In genomic region chrX:52909313-52909969, GRCh38 we compare ENCODE assay signal across 14 cellular contexts. TPM values are rescaled to one million over a fixed set of nuclear protein-coding genes. Genes with fewer than 3 reads are reported as not detected.
DNase-seq lines count a peak whose midpoint lies in the region; ATAC-seq, FAIRE-seq and TF ChIP-seq lines count a peak whose summit lies in the region.
"Not testable (repeated sequence)": the region's sequence is repeated elsewhere in the genome, so short reads cannot be mapped to it uniquely, and the experiment has no call there.
"Had no signal": no experiment of that assay in that cellular context is flagged by ENCODE, and none has a peak within 500 bp of the region (broad histone marks: within the 10 kb centered on the region; RNA-seq: fewer than 3 reads in every experiment).

No MANE protein-coding gene starts in this region.

- not testable (repeated sequence) for H3K27me3 ChIP-seq in Panc1 (ENCODE audit: control insufficient read depth, insufficient read depth, low read length); bronchial epithelial cell (ENCODE audit: control insufficient read depth, insufficient read depth, low read length); HepG2 (ENCODE audit: control insufficient read depth in 1 of 2, insufficient read depth in 2 of 2, low read length in 2 of 2); upper lobe of right lung

- not testable (repeated sequence) for H2AFZ ChIP-seq in HepG2 (ENCODE audit: low read length)

- not testable (repeated sequence) for BruUV-seq in Panc1 (replicated peaks; lab: Mats Ljungman, UMichigan); HepG2 (replicated peaks; lab: Mats Ljungman, UMichigan)

- not testable (repeated sequence) for H3K4me1 ChIP-seq in Panc1 (ENCODE audit: control insufficient read depth, insufficient read depth, low read length); HepG2 (ENCODE audit: insufficient read depth, low read length); upper lobe of right lung

- H3K9ac ChIP-seq in HepG2 (ENCODE audit: insufficient read depth, low read depth, low read length), result not testable (repeated sequence)

- ATAC-seq in Panc1, result peak; percentile 56; the same call in 1 of the 2 replicates
- ATAC-seq in HepG2, result peak; percentile 64
- peak; percentile 78 for ATAC-seq in upper lobe of right lung

- TF ChIP-seq EP300 in HepG2 (IDR thresholded peaks at IDR 0.05; ENCODE audit: low read depth in 2 of 2, low read length in 2 of 2); HepG2 (CRISPR knock-in tag; IDR thresholded peaks at IDR 0.05; ENCODE audit: borderline replicate concordance): not testable (repeated sequence)

- not testable (repeated sequence) for H3K36me3 ChIP-seq in Panc1 (ENCODE audit: control insufficient read depth, insufficient read depth, low read length); bronchial epithelial cell (ENCODE audit: control insufficient read depth, insufficient read depth, low read length); HepG2 (replicated peaks in 1 of 2; ENCODE audit: control insufficient read depth in 1 of 2, insufficient read depth in 2 of 2, low read length in 2 of 2); upper lobe of right lung

- H3K4me2 ChIP-seq in HepG2 (ENCODE audit: low read depth, low read length), result not testable (repeated sequence)

- TF ChIP-seq CTCF in Panc1 (IDR thresholded peaks at IDR 0.05); bronchial epithelial cell (IDR thresholded peaks at IDR 0.05; ENCODE audit: insufficient read depth, low read length, severe bottlenecking); HepG2 (CRISPR knock-in tag; IDR thresholded peaks at IDR 0.05); upper lobe of right lung (IDR thresholded peaks at IDR 0.05): not testable (repeated sequence)

- TF ChIP-seq POLR2A in GM12891 (IDR thresholded peaks at IDR 0.05; ENCODE audit: low read depth, low read length); HepG2 (IDR thresholded peaks at IDR 0.05; ENCODE audit: insufficient read depth in 1 of 2, low read depth in 2 of 2, low read length in 2 of 2): not testable (repeated sequence)

- not testable (repeated sequence) for H4K20me1 ChIP-seq in HepG2 (ENCODE audit: insufficient read depth, low read length)

- WGBS in HepG2 (ENCODE audit: low lambda C conversion rate), result no CpG with 5 or more reads among the region's 12 CpGs

- POLR2A ChIA-PET in Panc1 (lab: Charles Lee); HepG2 (lab: Yijun Ruan, JAX): not testable (repeated sequence)

- TF ChIP-seq RAD21 in HepG2 (CRISPR knock-in tag; IDR thresholded peaks at IDR 0.05), result not testable (repeated sequence)

- H3K27ac ChIP-seq in Panc1 (ENCODE audit: low read length); HepG2 (ENCODE audit: extremely low read length, insufficient read depth, low read length); upper lobe of right lung: not testable (repeated sequence)

- intact Hi-C loops in Panc1 (cut with micrococcal nuclease; ENCODE audit: unreplicated experiment); HepG2 (cut with micrococcal nuclease; ENCODE audit: unreplicated experiment); upper lobe of right lung (cut with DNase I): not testable (repeated sequence)

- in situ Hi-C loops in Panc1 (cut with HindIII; ENCODE audit: low pct_unique_long_range_greater_than_20kb, low sequenced_read_pairs); HepG2 (cut with HindIII; ENCODE audit: extremely low pct_ligation_motif_present, low pct_unique_long_range_greater_than_20kb): not testable (repeated sequence)

- not testable (repeated sequence) for H3K4me3 ChIP-seq in Panc1 (ENCODE audit: low read depth in 2 of 2, low read length in 2 of 2); bronchial epithelial cell (ENCODE audit: low read depth, low read length); HepG2 (replicated peaks in 1 of 3; ENCODE audit: insufficient read depth in 1 of 3, low read depth in 2 of 3, low read length in 3 of 3); upper lobe of right lung

- H3K9me3 ChIP-seq in Panc1 (ENCODE audit: control insufficient read depth, insufficient read depth, low read depth, low read length); HepG2 (ENCODE audit: low read length); upper lobe of right lung: not testable (repeated sequence)

- peak; percentile 20 for FAIRE-seq in GM12891 (lab: Jason Lieb, UNC)
- peak; percentile 86 for FAIRE-seq in bronchial epithelial cell (lab: Jason Lieb, UNC)
- FAIRE-seq in HepG2 (lab: Jason Lieb, UNC), result not testable (repeated sequence)

- H3K79me2 ChIP-seq in HepG2 (ENCODE audit: insufficient read depth, low read length), result not testable (repeated sequence)

- not testable (repeated sequence) for DNase-seq in GM12891 (ENCODE audit: insufficient read length, low spot score); Panc1 (ENCODE audit: low read depth, low spot score); bronchial epithelial cell (ENCODE audit: low read depth); HepG2 (ENCODE audit: low spot score); upper lobe of right lung

- CTCF ChIA-PET in Panc1 (lab: Charles Lee); HepG2 (lab: Yijun Ruan, JAX; ENCODE audit: low intra/inter-chr PET ratio, low total read pairs): not testable (repeated sequence)

RNA-seq across cellular contexts. Expression of gene FAM156B, which starts 12.3 kb away (rescaled TPM):
- 14.4 TPM for polyA plus RNA-seq in GM12891 (2012; ENCODE audit: low read depth, missing spikeins)
- total RNA-seq in Panc1 (2021; ENCODE audit: unreplicated experiment), result 13.0 TPM
- polyA plus RNA-seq in Panc1 (2012; ENCODE audit: insufficient read length), result 14.0 TPM
- 6.8 and 7.7 TPM in 2 replicates for total RNA-seq in bronchial epithelial cell
- total RNA-seq in HepG2 (2016; rRNA removed; fragmentation: Illumina TruSeq; extraction: Trizol), result 6.3 and 7.8 TPM in 2 replicates
- 1.5 and 2.0 TPM in 2 replicates for total RNA-seq in HepG2 (2016; cell fraction: cytosol; rRNA removed; fragmentation: Illumina TruSeq; extraction: Trizol; ENCODE audit: low read depth)
- 5.4 and 10.1 TPM in 2 replicates for total RNA-seq in HepG2 (2016; cell fraction: insoluble cytoplasmic fraction; rRNA removed; fragmentation: Illumina TruSeq; extraction: Trizol)
- total RNA-seq in HepG2 (2016; cell fraction: membrane; rRNA removed; fragmentation: Illumina TruSeq; extraction: Trizol), result 1.1 and 5.2 TPM in 2 replicates
- 12.7 and 20.1 TPM in 2 replicates for total RNA-seq in HepG2 (2016; cell fraction: nucleus; rRNA removed; fragmentation: Illumina TruSeq; extraction: Trizol)
- 82.1 and 85.9 TPM in 2 replicates for polyA plus RNA-seq in HepG2 (2011; rRNA removed)
- 49.9 and 65.2 TPM in 2 replicates for polyA plus RNA-seq in HepG2 (2011; cell fraction: cytosol; rRNA removed)
- 716 and 744 TPM in 2 replicates for polyA plus RNA-seq in HepG2 (2011; cell fraction: nucleus; rRNA removed)
- 24.5 and 26.7 TPM in 2 replicates for polyA plus RNA-seq in HepG2 (2012)
- polyA plus RNA-seq in HepG2 (2016; cell fraction: cytosol; fragmentation: Illumina TruSeq; extraction: Trizol; ENCODE audit: low read depth), result 0.80 and 1.2 TPM in 2 replicates
- 6.2 and 10.3 TPM in 2 replicates for polyA plus RNA-seq in HepG2 (2016; cell fraction: insoluble cytoplasmic fraction; fragmentation: Illumina TruSeq; extraction: Trizol; ENCODE audit: low read depth)
- polyA plus RNA-seq in HepG2 (2016; cell fraction: membrane; fragmentation: Illumina TruSeq; extraction: Trizol; ENCODE audit: low read depth), result 2.6 and 3.8 TPM in 2 replicates
- polyA plus RNA-seq in HepG2 (2016; cell fraction: nucleus; fragmentation: Illumina TruSeq; extraction: Trizol; ENCODE audit: insufficient read depth, low read depth), result 5.2 and 14.6 TPM in 2 replicates
- 37.6 and 50.1 TPM in 2 replicates for polyA minus RNA-seq in HepG2 (2011; rRNA and poly(A)+ RNA removed; ENCODE audit: low replicate concordance)
- polyA minus RNA-seq in HepG2 (2011; cell fraction: cytosol; rRNA and poly(A)+ RNA removed), result 7.9 and 8.4 TPM in 2 replicates
- 54.3 and 64.1 TPM in 2 replicates for polyA minus RNA-seq in HepG2 (2011; cell fraction: nucleus; rRNA and poly(A)+ RNA removed)
- 11.9 TPM for total RNA-seq in upper lobe of right lung

RNA-seq across cellular contexts. Expression of gene XAGE3, which starts 41.6 kb away (rescaled TPM):
- not detected for polyA plus RNA-seq in GM12891 (2012; ENCODE audit: low read depth, missing spikeins)
- not detected for total RNA-seq in Panc1 (2021; ENCODE audit: unreplicated experiment)
- not detected for polyA plus RNA-seq in Panc1 (2012; ENCODE audit: insufficient read length)
- total RNA-seq in bronchial epithelial cell, result not detected in 2 replicates
- total RNA-seq in HepG2 (2016; rRNA removed; fragmentation: Illumina TruSeq; extraction: Trizol), result not detected in 2 replicates
- not detected in 2 replicates for total RNA-seq in HepG2 (2016; cell fraction: cytosol; rRNA removed; fragmentation: Illumina TruSeq; extraction: Trizol; ENCODE audit: low read depth)
- total RNA-seq in HepG2 (2016; cell fraction: insoluble cytoplasmic fraction; rRNA removed; fragmentation: Illumina TruSeq; extraction: Trizol), result not detected in 2 replicates
- total RNA-seq in HepG2 (2016; cell fraction: membrane; rRNA removed; fragmentation: Illumina TruSeq; extraction: Trizol), result not detected in 2 replicates
- not detected in 2 replicates for total RNA-seq in HepG2 (2016; cell fraction: nucleus; rRNA removed; fragmentation: Illumina TruSeq; extraction: Trizol)
- polyA plus RNA-seq in HepG2 (2011; rRNA removed), result not detected in 2 replicates
- polyA plus RNA-seq in HepG2 (2011; cell fraction: cytosol; rRNA removed), result not detected in 2 replicates
- not detected in 2 replicates for polyA plus RNA-seq in HepG2 (2011; cell fraction: nucleus; rRNA removed)
- not detected in 2 replicates for polyA plus RNA-seq in HepG2 (2012)
- polyA plus RNA-seq in HepG2 (2016; cell fraction: cytosol; fragmentation: Illumina TruSeq; extraction: Trizol; ENCODE audit: low read depth), result not detected in 2 replicates
- not detected in 2 replicates for polyA plus RNA-seq in HepG2 (2016; cell fraction: insoluble cytoplasmic fraction; fragmentation: Illumina TruSeq; extraction: Trizol; ENCODE audit: low read depth)
- not detected in 2 replicates for polyA plus RNA-seq in HepG2 (2016; cell fraction: membrane; fragmentation: Illumina TruSeq; extraction: Trizol; ENCODE audit: low read depth)
- not detected in 2 replicates for polyA plus RNA-seq in HepG2 (2016; cell fraction: nucleus; fragmentation: Illumina TruSeq; extraction: Trizol; ENCODE audit: insufficient read depth, low read depth)
- not detected in 2 replicates for polyA minus RNA-seq in HepG2 (2011; rRNA and poly(A)+ RNA removed; ENCODE audit: low replicate concordance)
- not detected in 2 replicates for polyA minus RNA-seq in HepG2 (2011; cell fraction: cytosol; rRNA and poly(A)+ RNA removed)
- not detected in 2 replicates for polyA minus RNA-seq in HepG2 (2011; cell fraction: nucleus; rRNA and poly(A)+ RNA removed)
- not detected for total RNA-seq in upper lobe of right lung
- total RNA-seq: A673; Calu3; CD4-positive, alpha-beta memory T cell; Daoy; G401; GM23338; H9; HFFc6 had no signal
- polyA plus RNA-seq: BJ; CD4-positive, alpha-beta memory T cell; GM23338 had no signal

RNA-seq across cellular contexts. Expression of gene FAM156A, which starts 48.9 kb away (rescaled TPM):
- polyA plus RNA-seq in GM12891 (2012; ENCODE audit: low read depth, missing spikeins), result 23.1 TPM
- total RNA-seq in Panc1 (2021; ENCODE audit: unreplicated experiment) (25.4 TPM), bronchial epithelial cell (6.6 and 8.8 TPM in 2 replicates), HepG2 (2016; rRNA removed; fragmentation: Illumina TruSeq; extraction: Trizol) (7.2 and 15.4 TPM in 2 replicates), upper lobe of right lung (23.3 TPM)
- polyA plus RNA-seq in Panc1 (2012; ENCODE audit: insufficient read length), result 22.4 TPM
- 2.1 and 2.3 TPM in 2 replicates for total RNA-seq in HepG2 (2016; cell fraction: cytosol; rRNA removed; fragmentation: Illumina TruSeq; extraction: Trizol; ENCODE audit: low read depth)
- total RNA-seq in HepG2 (2016; cell fraction: insoluble cytoplasmic fraction; rRNA removed; fragmentation: Illumina TruSeq; extraction: Trizol), result 7.6 and 13.8 TPM in 2 replicates
- total RNA-seq in HepG2 (2016; cell fraction: membrane; rRNA removed; fragmentation: Illumina TruSeq; extraction: Trizol), result 1.9 and 5.9 TPM in 2 replicates
- 15.4 and 17.3 TPM in 2 replicates for total RNA-seq in HepG2 (2016; cell fraction: nucleus; rRNA removed; fragmentation: Illumina TruSeq; extraction: Trizol)
- polyA plus RNA-seq in HepG2 (2011; rRNA removed), result 53.8 and 57.9 TPM in 2 replicates
- 29.2 and 34.5 TPM in 2 replicates for polyA plus RNA-seq in HepG2 (2011; cell fraction: cytosol; rRNA removed)
- 350 and 359 TPM in 2 replicates for polyA plus RNA-seq in HepG2 (2011; cell fraction: nucleus; rRNA removed)
- 35.7 and 50.7 TPM in 2 replicates for polyA plus RNA-seq in HepG2 (2012)
- polyA plus RNA-seq in HepG2 (2016; cell fraction: cytosol; fragmentation: Illumina TruSeq; extraction: Trizol; ENCODE audit: low read depth), result 0.57 and 0.66 TPM in 2 replicates
- 6.2 and 6.3 TPM in 2 replicates for polyA plus RNA-seq in HepG2 (2016; cell fraction: insoluble cytoplasmic fraction; fragmentation: Illumina TruSeq; extraction: Trizol; ENCODE audit: low read depth)
- 1.8 and 2.6 TPM in 2 replicates for polyA plus RNA-seq in HepG2 (2016; cell fraction: membrane; fragmentation: Illumina TruSeq; extraction: Trizol; ENCODE audit: low read depth)
- 85.4 and 94.3 TPM in 2 replicates for polyA plus RNA-seq in HepG2 (2016; cell fraction: nucleus; fragmentation: Illumina TruSeq; extraction: Trizol; ENCODE audit: insufficient read depth, low read depth)
- 15.3 and 25.8 TPM in 2 replicates for polyA minus RNA-seq in HepG2 (2011; rRNA and poly(A)+ RNA removed; ENCODE audit: low replicate concordance)
- polyA minus RNA-seq in HepG2 (2011; cell fraction: cytosol; rRNA and poly(A)+ RNA removed), result 9.8 and 10.2 TPM in 2 replicates
- polyA minus RNA-seq in HepG2 (2011; cell fraction: nucleus; rRNA and poly(A)+ RNA removed), result 62.5 and 68.2 TPM in 2 replicates
